1 cellular context compared by ENCODE assay signal in the genomic region with DNA sequence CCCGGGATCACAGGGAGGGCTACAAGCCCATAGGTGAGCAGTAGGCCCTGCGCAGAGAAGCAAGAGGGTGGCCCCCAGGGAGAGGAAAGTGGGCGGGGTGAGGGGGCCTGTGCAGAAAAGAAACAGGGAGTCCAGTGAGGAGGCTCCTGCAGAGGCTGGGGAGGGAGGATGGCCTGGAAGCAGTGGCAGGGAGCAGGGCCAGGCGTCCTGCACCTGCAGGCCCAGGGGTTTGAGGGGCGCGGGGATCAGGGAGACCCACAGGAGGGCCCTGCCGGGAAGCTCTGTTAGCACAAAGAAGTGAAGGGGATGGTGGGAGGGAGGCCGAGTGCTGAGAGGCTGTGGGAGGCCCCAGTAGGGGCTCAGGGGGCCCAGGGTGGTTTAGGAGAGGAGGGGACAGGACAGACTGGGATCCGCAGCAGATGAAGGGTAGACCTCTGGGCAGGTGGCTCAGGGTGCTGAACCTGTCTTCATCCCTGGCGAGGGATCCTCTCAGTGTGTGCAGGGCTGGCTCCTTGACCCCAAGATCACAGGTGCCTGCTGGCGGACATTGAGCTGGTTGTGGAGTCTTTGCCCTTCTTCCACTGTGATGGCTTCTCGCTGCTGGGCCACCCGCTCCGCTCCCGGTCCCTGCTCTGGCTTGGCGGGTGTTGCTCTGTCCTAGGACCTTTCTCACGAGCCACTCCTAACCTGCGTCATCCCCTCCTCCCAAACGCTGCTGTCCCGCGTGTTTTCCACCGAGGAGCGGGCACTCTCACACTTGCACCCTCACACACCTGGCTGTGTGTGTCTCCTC.
A peak's percentile ranks its signal among the peaks of the same experiment; 100 is the strongest.
TF ChIP-seq lines count a peak whose summit lies in the region.

No MANE protein-coding gene starts in this region.

TF ChIP-seq in HepG2, 621 proteins besides CTCF, POLR2A, EP300 and RAD21:
- TF ChIP-seq NRL (CRISPR knock-in tag; IDR thresholded peaks at IDR 0.05; ENCODE audit: borderline replicate concordance) (peak; percentile 27; the same call in 1 of the 2 replicates), ZNF317 (CRISPR knock-in tag; IDR thresholded peaks at IDR 0.05) (no peak), ZFX (CRISPR knock-in tag; IDR thresholded peaks at IDR 0.05; ENCODE audit: low read depth) (no peak)
